Comparison of ENCODE assay signal across 24 cellular contexts in genomic region chr1:2055911-2056575, GRCh38. TPM values are rescaled to one million over a fixed set of nuclear protein-coding genes. Genes with fewer than 3 reads are reported as not detected.
"Had no signal": no experiment of that assay in that cellular context is flagged by ENCODE, and none has a peak within 500 bp of the region (broad histone marks: within the 10 kb centered on the region; RNA-seq: fewer than 3 reads in every experiment).

No MANE protein-coding gene starts in this region.

- H3K27me3 ChIP-seq: testis had no signal

- H3K4me1 ChIP-seq: gastrocnemius medialis, testis had no signal

- H3K4me3 ChIP-seq: esophagus muscularis mucosa, gastrocnemius medialis, left ventricle myocardium inferior, sigmoid colon, smooth muscle cell, testis, upper lobe of left lung had no signal

- H3K4me2 ChIP-seq: smooth muscle cell had no signal

- H3K27ac ChIP-seq: esophagus muscularis mucosa, gastrocnemius medialis, left ventricle myocardium inferior, sigmoid colon, testis had no signal

- H3K9me3 ChIP-seq: esophagus muscularis mucosa, gastrocnemius medialis, left ventricle myocardium inferior, sigmoid colon, testis, upper lobe of left lung had no signal

- ATAC-seq: activated CD8-positive, alpha-beta T cell treated with anti-CD3 and anti-CD28 coated beads, Interleukin-2, amount 10 ng/mL, durations not matched to agents 7 days and 5 days; activated naive CD8-positive, alpha-beta T cell treated with anti-CD3 and anti-CD28 coated beads, Interleukin-2, amount 50 U/mL, for 24 hours; gastrocnemius medialis; naive thymus-derived CD4-positive, alpha-beta T cell; stimulated activated memory B cell treated with anti-CD40 and anti-IgM and Interleukin-4, amounts not matched to agents 10 μg/mL and 1 μg/mL and 100 μg/mL, for 72 hours had no signal

- H3K36me3 ChIP-seq: gastrocnemius medialis, left ventricle myocardium inferior, sigmoid colon had no signal

- DNase-seq: activated CD4-positive, alpha-beta T cell treated with anti-CD3 and anti-CD28 coated beads, Interleukin-2, amount 50 U/mL, for 1 hour; activated CD4-positive, CD25-positive, alpha-beta regulatory T cell treated with anti-CD3 and anti-CD28 coated beads, Interleukin-2, amount 50 U/mL, for 72 hours; activated CD8-positive, alpha-beta T cell treated with anti-CD3 and anti-CD28 coated beads, Interleukin-2, amount 10 ng/mL, durations not matched to agents 7 days and 5 days; activated gamma-delta T cell; activated naive CD4-positive, alpha-beta T cell treated with anti-CD3 and anti-CD28 coated beads, Interleukin-2, amount 50 U/mL, for 16 hours; activated naive CD8-positive, alpha-beta T cell treated with anti-CD3 and anti-CD28 coated beads, Interleukin-2, amount 50 U/mL, for 24 hours; anterior cingulate cortex; effector CD4-positive, alpha-beta T cell; gastrocnemius medialis; hippocampal formation; left ventricle myocardium inferior; naive thymus-derived CD4-positive, alpha-beta T cell; sigmoid colon; stimulated activated CD4-positive, alpha-beta T cell treated with anti-CD3 and anti-CD28 coated beads, Interleukin-15, amount 100 ng/mL, for 24 hours; testis had no signal

RNA-seq across cellular contexts. Expression of gene GABRD, which starts 36.9 kb away (rescaled TPM):
- total RNA-seq: activated CD8-positive, alpha-beta T cell treated with anti-CD3 and anti-CD28 coated beads, Interleukin-2, amount 10 ng/mL, durations not matched to agents 7 days and 5 days; endothelial cell of umbilical vein; esophagus muscularis mucosa; omental fat pad; sigmoid colon; smooth muscle cell had no signal
- polyA plus RNA-seq: endothelial cell of umbilical vein, smooth muscle cell had no signal

RNA-seq across cellular contexts. Expression of gene CFAP74, which starts 52.5 kb away (rescaled TPM):
- total RNA-seq: activated CD8-positive, alpha-beta T cell treated with anti-CD3 and anti-CD28 coated beads, Interleukin-2, amount 10 ng/mL, durations not matched to agents 7 days and 5 days; activated T-helper 1 cell treated with anti-CD3 and anti-CD28 coated beads, Interleukin-12 subunit alpha, Interleukin-12 subunit beta, Interleukin-2, Interleukin-4 antibody, amounts not matched to agents 30 ng/mL and 10 ng/mL and 1 ng/mL, durations not matched to agents 14 hours and 24 hours and 36 hours; cardiac septum; endothelial cell of umbilical vein; esophagus muscularis mucosa; gastrocnemius medialis; left ventricle myocardium inferior; lung microvascular endothelial cell; naive thymus-derived CD4-positive, alpha-beta T cell; smooth muscle cell had no signal
- polyA plus RNA-seq: endothelial cell of umbilical vein; naive thymus-derived CD4-positive, alpha-beta T cell; smooth muscle cell had no signal
